In the genomic region with DNA sequence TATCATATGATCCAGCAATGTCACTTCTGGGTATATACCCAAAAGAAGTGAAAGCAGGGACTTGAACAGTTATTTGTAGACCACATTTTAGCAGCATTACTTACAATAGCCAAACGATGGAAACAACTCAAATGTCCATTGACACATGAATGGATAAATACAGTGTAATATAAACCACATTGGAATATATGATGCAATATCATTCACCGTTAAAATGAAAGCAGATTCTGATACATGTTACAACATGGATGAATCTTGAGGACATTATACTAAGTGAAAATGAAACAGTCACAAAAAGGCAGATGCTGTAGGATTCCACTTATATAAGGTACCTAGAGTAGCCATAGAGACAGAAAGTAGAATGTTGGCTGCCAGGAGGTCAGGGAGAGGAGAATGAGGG, we compare ENCODE assay signal across 22 cellular contexts.
"Had no signal": no experiment of that assay in that cellular context is flagged by ENCODE, and none has a peak within 500 bp of the region (broad histone marks: within the 10 kb centered on the region; RNA-seq: fewer than 3 reads in every experiment).

No MANE protein-coding gene starts in this region.

- H2AFZ ChIP-seq: neural progenitor cell had no signal

- H3K4me2 ChIP-seq: neural progenitor cell had no signal

- H3K27ac Mint-ChIP-seq: activated naive CD8-positive, alpha-beta T cell; naive thymus-derived CD4-positive, alpha-beta T cell; neural progenitor cell; stimulated activated naive B cell treated with anti-CD40 and anti-IgM and Interleukin-4, amounts not matched to agents 10 μg/mL and 1 μg/mL and 100 μg/mL, for 72 hours had no signal

- DNase-seq: activated CD4-positive, alpha-beta T cell treated with anti-CD3 and anti-CD28 coated beads for 1 hour; activated CD4-positive, alpha-beta T cell treated with anti-CD3 and anti-CD28 coated beads, Interleukin-2, amount 50 U/mL, for 1 hour; activated gamma-delta T cell treated with Interleukin-2 at 50 U/mL for 16 hours; activated T-cell treated with anti-CD3 and anti-CD28 coated beads, Interleukin-2, amount 50 U/mL, for 1 hour; colonic mucosa; kidney glomerular epithelial cell; left lung; naive thymus-derived CD4-positive, alpha-beta T cell; posterior cingulate gyrus; small intestine; stimulated activated CD4-positive, alpha-beta T cell treated with anti-CD3 and anti-CD28 coated beads, Interleukin-2, amount 100 ng/mL, for 48 hours; stimulated activated CD8-positive, alpha-beta memory T cell treated with anti-CD3 and anti-CD28 coated beads, Interleukin-4, amount 100 ng/mL, for 48 hours; stimulated activated naive B cell treated with anti-CD40 and anti-IgM and Interleukin-4, amounts not matched to agents 10 μg/mL and 1 μg/mL and 100 μg/mL, for 72 hours; transverse colon had no signal

- H3K36me3 ChIP-seq: breast epithelium, colonic mucosa, gastrocnemius medialis, left lung, neural progenitor cell, transverse colon had no signal

- H3K4me3 Mint-ChIP-seq: activated naive CD8-positive, alpha-beta T cell; naive thymus-derived CD4-positive, alpha-beta T cell; neural progenitor cell; stimulated activated naive B cell treated with anti-CD40 and anti-IgM and Interleukin-4, amounts not matched to agents 10 μg/mL and 1 μg/mL and 100 μg/mL, for 72 hours had no signal

- FAIRE-seq: small intestine, urothelium cell line had no signal

- H3K4me1 Mint-ChIP-seq: neural progenitor cell; stimulated activated naive B cell treated with anti-CD40 and anti-IgM and Interleukin-4, amounts not matched to agents 10 μg/mL and 1 μg/mL and 100 μg/mL, for 72 hours had no signal

- ATAC-seq: left lung; naive thymus-derived CD4-positive, alpha-beta T cell; sciatic nerve; stimulated activated naive B cell treated with anti-CD40 and anti-IgM and Interleukin-4, amounts not matched to agents 10 μg/mL and 1 μg/mL and 100 μg/mL, for 72 hours had no signal

- H3K36me3 Mint-ChIP-seq: activated naive CD8-positive, alpha-beta T cell; naive thymus-derived CD4-positive, alpha-beta T cell; neural progenitor cell; stimulated activated naive B cell treated with anti-CD40 and anti-IgM and Interleukin-4, amounts not matched to agents 10 μg/mL and 1 μg/mL and 100 μg/mL, for 72 hours had no signal

- H3K27me3 ChIP-seq: breast epithelium, colonic mucosa, gastrocnemius medialis, left lung, neural progenitor cell, transverse colon had no signal

- H3K27ac ChIP-seq: breast epithelium, colonic mucosa, epithelial cell of prostate, left lung, neural progenitor cell, transverse colon had no signal

- H3K4me3 ChIP-seq: breast epithelium, colonic mucosa, gastrocnemius medialis, left lung, lung, neural progenitor cell, transverse colon had no signal

- H3K9ac ChIP-seq: neural progenitor cell had no signal

- H3K4me1 ChIP-seq: breast epithelium, colonic mucosa, left lung, neural progenitor cell, transverse colon had no signal

- H3K9me3 ChIP-seq: colonic mucosa, gastrocnemius medialis, left lung, transverse colon had no signal
